In the genomic region with DNA sequence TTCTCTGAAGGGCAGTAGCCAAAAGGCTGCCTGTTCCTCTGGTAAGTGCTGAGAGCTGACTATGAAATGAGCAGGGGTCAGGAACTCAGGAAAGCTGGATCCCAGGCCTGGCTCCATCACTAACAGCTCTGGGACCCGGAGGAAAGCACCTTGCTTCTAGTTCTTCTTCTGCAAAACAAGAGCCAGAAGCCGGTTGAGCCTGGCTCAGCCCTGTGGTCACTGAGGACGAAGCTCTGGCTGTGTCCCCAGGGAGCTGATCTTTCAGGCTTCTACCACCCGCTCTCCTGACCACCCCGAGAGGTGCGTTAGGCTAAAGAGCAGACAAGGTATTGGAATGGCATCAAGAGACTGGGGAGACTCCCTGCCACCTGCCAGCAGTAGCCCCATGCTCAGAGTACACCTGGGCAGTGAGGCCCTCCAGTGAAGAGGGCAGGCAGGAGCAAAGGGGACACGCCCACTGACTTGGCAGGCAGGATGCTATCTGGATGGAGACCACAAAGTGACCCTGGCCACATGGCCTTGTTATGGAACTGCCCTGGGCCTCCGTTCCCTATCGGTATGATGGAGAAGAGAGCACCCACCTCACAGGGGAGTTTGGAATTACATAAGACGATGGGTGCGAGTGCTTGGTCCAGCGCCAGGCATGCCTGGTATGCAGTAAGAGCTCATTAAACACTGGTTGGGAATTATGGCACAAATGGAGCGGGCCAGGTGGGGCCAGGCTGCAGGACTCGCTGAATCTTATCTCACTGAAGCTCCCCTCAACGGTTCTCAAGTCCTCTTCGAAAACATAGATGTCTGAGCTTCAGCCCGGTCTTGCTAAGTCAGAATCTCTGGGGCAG, we compare ENCODE assay signal across 1 cellular context.
TF ChIP-seq lines count a peak whose summit lies in the region.

No MANE protein-coding gene starts in this region.

TF ChIP-seq in WTC11, 78 proteins besides CTCF, POLR2A, EP300 and RAD21 (continued from another document):
- no peak for TF ChIP-seq SP1 (CRISPR knock-in tag; conservative IDR thresholded peaks at IDR 0.05)
